ENCODE assay signal across 8 cellular contexts in genomic region chr3:50542177-50543034, GRCh38. TPM values are rescaled to one million over a fixed set of nuclear protein-coding genes. Genes with fewer than 3 reads are reported as not detected.
DNase-seq lines count a peak whose midpoint lies in the region; ATAC-seq, FAIRE-seq and TF ChIP-seq lines count a peak whose summit lies in the region.

No MANE protein-coding gene starts in this region.

- H3K27ac ChIP-seq in small intestine (ENCODE audit: low read depth in 1 of 2, low read length in 1 of 2), result no peak overlapping the region

- peak; percentile 91 for TF ChIP-seq CTCF in GM06990 (IDR thresholded peaks at IDR 0.05; ENCODE audit: insufficient read depth, low read length, poor library complexity, severe bottlenecking)

- H3K27me3 ChIP-seq in GM06990 (replicated peaks; ENCODE audit: control insufficient read depth, insufficient read depth, low read length) (peaks cover 1% of the 10 kb centered on the region), small intestine (ENCODE audit: control insufficient read depth in 2 of 2, insufficient read depth in 2 of 2, low read length in 2 of 2) (no peaks in the 10 kb centered on the region)

- H3K9me3 ChIP-seq in small intestine (ENCODE audit: control insufficient read depth, low read depth), result no peaks in the 10 kb centered on the region

- WGBS in small intestine, 3 donors, result 41 to 50% (median 46%) methylated on average over 2 of the region's 2 CpGs

- ATAC-seq in HG02623 (IDR thresholded peaks at IDR 0.05; ENCODE audit: unreplicated experiment) (no peak), HG03175 (IDR thresholded peaks at IDR 0.05; ENCODE audit: unreplicated experiment) (no peak)

- H3K4me3 ChIP-seq in GM06990 (replicated peaks; ENCODE audit: low read depth, low read length) (no peak overlapping the region), small intestine (ENCODE audit: low read depth in 1 of 2, low read length in 2 of 2) (no peak overlapping the region)

- FAIRE-seq in small intestine (lab: Jason Lieb, UNC), result no peak

- H3K4me1 ChIP-seq in small intestine (ENCODE audit: control insufficient read depth in 2 of 2, insufficient read depth in 1 of 2, low read depth in 1 of 2, low read length in 1 of 2), result no peaks in the 10 kb centered on the region

- H3K36me3 ChIP-seq in GM06990 (ENCODE audit: control insufficient read depth, insufficient read depth, low read length) (no peaks in the 10 kb centered on the region), small intestine (ENCODE audit: control insufficient read depth in 2 of 2, insufficient read depth in 2 of 2, low read length in 2 of 2) (no peaks in the 10 kb centered on the region)

- DNase-seq in GM06990 (ENCODE audit: extremely low read depth, insufficient read length) (no peak), MV-4-11 (lab: John Stamatoyannopoulos, UW) (peak; percentile 12), T-helper 22 cell (ENCODE audit: low read depth) (peak; percentile 14), astrocyte of the hippocampus (ENCODE audit: low read depth, low spot score) (peak; percentile 83), hypothalamus (lab: John Stamatoyannopoulos, UW) (peak in 45 of 51 donors; percentile 4 to 77 (median 37)), small intestine (peak; percentile 64)

RNA-seq across cellular contexts. Expression of gene C3orf18, which starts 25.1 kb away (rescaled TPM):
- 1 to 10 TPM; 1.1 to 3.9 (median 1.9) TPM for polyA plus RNA-seq in small intestine

RNA-seq across cellular contexts. Expression of gene HEMK1, which starts 26.9 kb away (rescaled TPM):
- polyA plus RNA-seq in small intestine, result 10 to 100 TPM; 13.9 to 18.1 (median 13.9) TPM

RNA-seq across cellular contexts. Expression of gene CACNA2D2, which starts 39.0 kb away (rescaled TPM):
- polyA plus RNA-seq in small intestine, result under 1 TPM; 0.22 to 0.97 (median 0.81) TPM
